In genomic region chrX:22748093-22748999, GRCh38 we compare ENCODE assay signal across 9 cellular contexts.
A peak's percentile ranks its signal among the peaks of the same experiment; 100 is the strongest.
DNase-seq lines count a peak whose midpoint lies in the region; ATAC-seq, FAIRE-seq and TF ChIP-seq lines count a peak whose summit lies in the region.
"Had no signal": no experiment of that assay in that cellular context is flagged by ENCODE, and none has a peak within 500 bp of the region (broad histone marks: within the 10 kb centered on the region; RNA-seq: fewer than 3 reads in every experiment).

No MANE protein-coding gene starts in this region.

- H3K9me3 Mint-ChIP-seq in CD14-positive monocyte: peaks cover 0 to 1% (median 0%) of the 10 kb centered on the region in 7 donors
- H3K9me3 Mint-ChIP-seq in activated T-cell treated with anti-CD3 and anti-CD28 coated beads, Interleukin-2, amount 50 U/mL, for 4 hours: no peaks in the 10 kb centered on the region
- H3K9me3 Mint-ChIP-seq: IgD-negative memory B cell had no signal

- no peaks in the 10 kb centered on the region for H3K27me3 Mint-ChIP-seq in CD14-positive monocyte (ENCODE audit: low read depth in 3 of 3)
- H3K27me3 Mint-ChIP-seq in activated T-cell treated with anti-CD3 and anti-CD28 coated beads, Interleukin-2, amount 50 U/mL, for 4 hours (ENCODE audit: low read depth): peaks cover 2% of the 10 kb centered on the region

- H3K27me3 ChIP-seq in pancreas: peaks cover 0 to 5% (median 0%) of the 10 kb centered on the region in 4 donors

- H3K27ac ChIP-seq in pancreas: no peak overlapping the region

- WGBS in pancreas, 2 donors: 16 to 17% methylated on average over 7 of the region's 7 CpGs

- H3K36me3 ChIP-seq in pancreas: no peaks in the 10 kb centered on the region

- no peaks in the 10 kb centered on the region for H3K4me1 ChIP-seq in pancreas

- no peak overlapping the region for H3K27ac Mint-ChIP-seq in CD14-positive monocyte
- H3K27ac Mint-ChIP-seq: IgD-negative memory B cell had no signal

- ATAC-seq in GM19023 (IDR thresholded peaks at IDR 0.05; ENCODE audit: unreplicated experiment) (peak; percentile 93), HG03521 (IDR thresholded peaks at IDR 0.05; ENCODE audit: unreplicated experiment) (peak; percentile 61), pancreas (peak; percentile 64 to 87 (median 84)), GM21825 (IDR thresholded peaks at IDR 0.05; ENCODE audit: unreplicated experiment) (no peak)
- peak in 1 of 2 donors; percentile 27 for ATAC-seq in activated T-cell treated with anti-CD3 and anti-CD28 coated beads, Interleukin-2, amount 50 U/mL, for 4 hours

- no peak overlapping the region for H3K4me3 Mint-ChIP-seq in CD14-positive monocyte
- no peak overlapping the region for H3K4me3 Mint-ChIP-seq in activated T-cell treated with anti-CD3 and anti-CD28 coated beads, Interleukin-2, amount 50 U/mL, for 4 hours
- H3K4me3 Mint-ChIP-seq: IgD-negative memory B cell had no signal

- no peaks in the 10 kb centered on the region for H3K4me1 Mint-ChIP-seq in CD14-positive monocyte
- H3K4me1 Mint-ChIP-seq in activated T-cell treated with anti-CD3 and anti-CD28 coated beads, Interleukin-2, amount 50 U/mL, for 4 hours (ENCODE audit: low read depth): no peaks in the 10 kb centered on the region
- H3K4me1 Mint-ChIP-seq: IgD-negative memory B cell had no signal

- no peaks in the 10 kb centered on the region for H3K36me3 Mint-ChIP-seq in CD14-positive monocyte
- H3K36me3 Mint-ChIP-seq in activated T-cell treated with anti-CD3 and anti-CD28 coated beads, Interleukin-2, amount 50 U/mL, for 4 hours (ENCODE audit: insufficient read depth): no peaks in the 10 kb centered on the region
- H3K36me3 Mint-ChIP-seq: IgD-negative memory B cell had no signal

- TF ChIP-seq CTCF in CD14-positive monocyte (IDR thresholded peaks at IDR 0.05) (peak; percentile 67), pancreas (IDR thresholded peaks at IDR 0.05) (peak; percentile 65 to 82 (median 71))

- intact Hi-C loops in CD14-positive monocyte (cut with micrococcal nuclease) (no loop called here), pancreas (cut with DNase I) (loop anchor here in 1 of 3 donors (10.0 kb wide), 1 partner anchor 614 kb away; no protein-coding TSS in a partner anchor)

- no peak overlapping the region for H3K4me3 ChIP-seq in pancreas

- DNase-seq in CD14-positive monocyte (ENCODE audit: low spot score) (no peak), NCI-H82 treated with DMSO at 0.1 percent for 48 hours (lab: John Stamatoyannopoulos, UW; ENCODE audit: unreplicated experiment) (peak; percentile 4), frontal cortex (ENCODE audit: low spot score in 2 of 2) (peak; percentile 1 to 6), pancreas (peak in 5 of 6 donors; percentile 19 to 71 (median 25))
- peak; percentile 16 for DNase-seq in activated T-cell treated with anti-CD3 and anti-CD28 coated beads, Interleukin-2, amount 50 U/mL, for 4 hours

- FAIRE-seq in frontal cortex (lab: Jason Lieb, UNC): no peak
- FAIRE-seq in pancreas (lab: Jason Lieb, UNC): no peak

- no peaks in the 10 kb centered on the region for H3K9me3 ChIP-seq in pancreas
